In genomic region chr2:69477627-69478026, GRCh38 we compare ENCODE assay signal across 16 cellular contexts. TPM values are rescaled to one million over a fixed set of nuclear protein-coding genes. Genes with fewer than 3 reads are reported as not detected.
DNase-seq lines count a peak whose midpoint lies in the region; ATAC-seq and TF ChIP-seq lines count a peak whose summit lies in the region.
"Had no signal": no experiment of that assay in that cellular context is flagged by ENCODE, and none has a peak within 500 bp of the region (broad histone marks: within the 10 kb centered on the region; RNA-seq: fewer than 3 reads in every experiment).

No MANE protein-coding gene starts in this region.

- H3K4me3 Mint-ChIP-seq in activated naive CD4-positive, alpha-beta T cell treated with anti-CD3 and anti-CD28 coated beads for 36 hours: no peak overlapping the region
- no peak overlapping the region for H3K4me3 Mint-ChIP-seq in activated naive CD8-positive, alpha-beta T cell treated with anti-CD3 and anti-CD28 coated beads for 36 hours
- no peak overlapping the region for H3K4me3 Mint-ChIP-seq in stimulated activated naive CD8-positive, alpha-beta T cell treated with anti-CD3 and anti-CD28 coated beads, Interleukin-15, Interleukin-2, amounts not matched to agents 100 ng/mL and 50 ng/mL, for 24 hours
- H3K4me3 Mint-ChIP-seq in WTC11: no peak overlapping the region
- H3K4me3 Mint-ChIP-seq: type B pancreatic cell had no signal

- H3K4me1 ChIP-seq in HUES64 (ENCODE audit: insufficient read depth, low read length): peaks cover 6% of the 10 kb centered on the region

- no peak overlapping the region for H3K4me3 ChIP-seq in HUES64 (ENCODE audit: low read length)
- H3K4me3 ChIP-seq: stomach had no signal

- H3K27ac ChIP-seq in HUES64 (ENCODE audit: low read depth, low read length): no peak overlapping the region
- H3K27ac ChIP-seq: stomach had no signal

- H3K4me1 Mint-ChIP-seq in activated naive CD4-positive, alpha-beta T cell treated with anti-CD3 and anti-CD28 coated beads for 36 hours (ENCODE audit: low read depth): peaks cover 42% of the 10 kb centered on the region
- H3K4me1 Mint-ChIP-seq in activated naive CD8-positive, alpha-beta T cell treated with anti-CD3 and anti-CD28 coated beads for 36 hours: peaks cover 40% of the 10 kb centered on the region
- peaks cover 48% of the 10 kb centered on the region for H3K4me1 Mint-ChIP-seq in stimulated activated naive CD8-positive, alpha-beta T cell treated with anti-CD3 and anti-CD28 coated beads, Interleukin-15, Interleukin-2, amounts not matched to agents 100 ng/mL and 50 ng/mL, for 24 hours (ENCODE audit: low read depth)
- H3K4me1 Mint-ChIP-seq in WTC11: peaks cover 4% of the 10 kb centered on the region; the same call in 1 of the 2 replicates

- CTCF ChIA-PET in activated naive CD4-positive, alpha-beta T cell treated with anti-CD3 and anti-CD28 coated beads for 36 hours (lab: Charles Lee): interaction anchor here (0.6 to 1.6 kb wide), 6 partner anchors 26 to 158 kb away, joined by 3 to 5 read pairs (median 4); partner anchors contain the start of gene NFU1
- CTCF ChIA-PET in WTC11 (lab: Charles Lee): interaction anchor here (1.2 kb wide), 1 partner anchor 40 kb away, joined by 6 read pairs; the partner anchor contains the start of gene NFU1

- WGBS in HUES64: 92% methylated on average over 1 of the region's 1 CpG

- no peaks in the 10 kb centered on the region for H3K27me3 ChIP-seq in HUES64 (ENCODE audit: insufficient read depth, low read length)
- H3K27me3 ChIP-seq: stomach had no signal

- no peaks in the 10 kb centered on the region for H3K36me3 ChIP-seq in HUES64 (ENCODE audit: insufficient read depth, low read length)

- ATAC-seq in WTC11: no peak
- no peak for ATAC-seq in GM19395 (IDR thresholded peaks at IDR 0.05; ENCODE audit: unreplicated experiment)
- ATAC-seq: right cardiac atrium had no signal

- no peak for TF ChIP-seq CTCF in WTC11 (IDR thresholded peaks at IDR 0.05)

- no peaks in the 10 kb centered on the region for H3K9me3 ChIP-seq in HUES64 (ENCODE audit: insufficient read depth, low read depth, low read length)
- H3K9me3 ChIP-seq: stomach had no signal

- H3K27ac Mint-ChIP-seq in activated naive CD4-positive, alpha-beta T cell treated with anti-CD3 and anti-CD28 coated beads for 36 hours: peak overlapping the region; percentile 50
- H3K27ac Mint-ChIP-seq in activated naive CD8-positive, alpha-beta T cell treated with anti-CD3 and anti-CD28 coated beads for 36 hours: peak overlapping the region; percentile 46
- H3K27ac Mint-ChIP-seq in stimulated activated naive CD8-positive, alpha-beta T cell treated with anti-CD3 and anti-CD28 coated beads, Interleukin-15, Interleukin-2, amounts not matched to agents 100 ng/mL and 50 ng/mL, for 24 hours: peak overlapping the region; percentile 17
- no peak overlapping the region for H3K27ac Mint-ChIP-seq in WTC11
- H3K27ac Mint-ChIP-seq: type B pancreatic cell had no signal

- DNase-seq in activated naive CD4-positive, alpha-beta T cell treated with anti-CD3 and anti-CD28 coated beads for 36 hours: no peak
- no peak for DNase-seq in activated naive CD4-positive, alpha-beta T cell treated with anti-CD3 and anti-CD28 coated beads, Interleukin-2, amount 50 U/mL, for 16 hours
- DNase-seq in activated naive CD8-positive, alpha-beta T cell treated with anti-CD3 and anti-CD28 coated beads for 36 hours: no peak
- no peak for DNase-seq in WTC11 (ENCODE audit: low spot score)
- DNase-seq in NCI-H2107 (lab: John Stamatoyannopoulos, UW): no peak
- DNase-seq: activated CD8-positive, alpha-beta memory T cell treated with anti-CD3 and anti-CD28 coated beads, Interleukin-2, amount 50 U/mL, for 48 hours; NCI-H2081; NCI-H82; right cardiac atrium; stimulated activated CD4-positive, alpha-beta T cell treated with anti-CD3 and anti-CD28 coated beads, Interleukin-12 subunit alpha, Interleukin-12 subunit beta, amount 100 ng/mL, for 4 hours; stimulated activated CD4-positive, alpha-beta T cell treated with anti-CD3 and anti-CD28 coated beads, Interleukin-4, amount 100 ng/mL, for 24 hours; stomach had no signal

- intact Hi-C loops in activated naive CD4-positive, alpha-beta T cell treated with anti-CD3 and anti-CD28 coated beads for 36 hours (cut with micrococcal nuclease): loop anchor here (2.0 kb wide), 1 partner anchor 25 kb away; no protein-coding TSS in a partner anchor

- peaks cover 16% of the 10 kb centered on the region for H3K36me3 Mint-ChIP-seq in activated naive CD4-positive, alpha-beta T cell treated with anti-CD3 and anti-CD28 coated beads for 36 hours (ENCODE audit: low read depth)
- peaks cover 29% of the 10 kb centered on the region for H3K36me3 Mint-ChIP-seq in activated naive CD8-positive, alpha-beta T cell treated with anti-CD3 and anti-CD28 coated beads for 36 hours
- peaks cover 52% of the 10 kb centered on the region for H3K36me3 Mint-ChIP-seq in stimulated activated naive CD8-positive, alpha-beta T cell treated with anti-CD3 and anti-CD28 coated beads, Interleukin-15, Interleukin-2, amounts not matched to agents 100 ng/mL and 50 ng/mL, for 24 hours (ENCODE audit: low read depth)
- no peaks in the 10 kb centered on the region for H3K36me3 Mint-ChIP-seq in WTC11

- POLR2A ChIA-PET in WTC11 (lab: Charles Lee): no interaction called here

- H3K27me3 Mint-ChIP-seq in activated naive CD4-positive, alpha-beta T cell treated with anti-CD3 and anti-CD28 coated beads for 36 hours (ENCODE audit: low read depth): no peaks in the 10 kb centered on the region
- H3K27me3 Mint-ChIP-seq in activated naive CD8-positive, alpha-beta T cell treated with anti-CD3 and anti-CD28 coated beads for 36 hours: no peaks in the 10 kb centered on the region
- no peaks in the 10 kb centered on the region for H3K27me3 Mint-ChIP-seq in stimulated activated naive CD8-positive, alpha-beta T cell treated with anti-CD3 and anti-CD28 coated beads, Interleukin-15, Interleukin-2, amounts not matched to agents 100 ng/mL and 50 ng/mL, for 24 hours
- H3K27me3 Mint-ChIP-seq in WTC11 (ENCODE audit: low read depth): no peaks in the 10 kb centered on the region
- H3K27me3 Mint-ChIP-seq: type B pancreatic cell had no signal

- peak overlapping the region; percentile 30; the same call in 1 of the 2 replicates for H3K9ac ChIP-seq in HUES64 (ENCODE audit: low read depth, low read length)

- H3K9me3 Mint-ChIP-seq in activated naive CD4-positive, alpha-beta T cell treated with anti-CD3 and anti-CD28 coated beads for 36 hours: no peaks in the 10 kb centered on the region
- H3K9me3 Mint-ChIP-seq in activated naive CD8-positive, alpha-beta T cell treated with anti-CD3 and anti-CD28 coated beads for 36 hours: no peaks in the 10 kb centered on the region
- no peaks in the 10 kb centered on the region for H3K9me3 Mint-ChIP-seq in stimulated activated naive CD8-positive, alpha-beta T cell treated with anti-CD3 and anti-CD28 coated beads, Interleukin-15, Interleukin-2, amounts not matched to agents 100 ng/mL and 50 ng/mL, for 24 hours
- no peaks in the 10 kb centered on the region for H3K9me3 Mint-ChIP-seq in WTC11
- H3K9me3 Mint-ChIP-seq: type B pancreatic cell had no signal

TF ChIP-seq in WTC11, 78 proteins besides CTCF, POLR2A, EP300 and RAD21 (continues in another document):
- no peak for TF ChIP-seq CBFB (CRISPR knock-in tag; IDR thresholded peaks at IDR 0.05; ENCODE audit: low read depth)
- TF ChIP-seq ZNF138 (CRISPR knock-in tag; conservative IDR thresholded peaks at IDR 0.05): no peak
- no peak for TF ChIP-seq NR3C1 (CRISPR knock-in tag; conservative IDR thresholded peaks at IDR 0.05; ENCODE audit: low read depth)
- TF ChIP-seq ZNF532 (CRISPR knock-in tag; IDR thresholded peaks at IDR 0.05; ENCODE audit: borderline replicate concordance): no peak
- no peak for TF ChIP-seq ZNF121 (CRISPR knock-in tag; IDR thresholded peaks at IDR 0.05)
- no peak for TF ChIP-seq JUN (CRISPR knock-in tag; IDR thresholded peaks at IDR 0.05)
- TF ChIP-seq RORB (CRISPR knock-in tag; IDR thresholded peaks at IDR 0.05): no peak

RNA-seq across cellular contexts. Expression of gene NFU1, which starts 40.4 kb away (rescaled TPM):
- 10 to 100 TPM; 35.7 to 39.3 TPM for total RNA-seq in activated naive CD4-positive, alpha-beta T cell treated with anti-CD3 and anti-CD28 coated beads for 36 hours
- polyA plus RNA-seq in HUES64 (2013, experiment 1 of 2): 31.2 TPM
- polyA plus RNA-seq in HUES64 (2013, experiment 2 of 2): 41.5 TPM
- total RNA-seq in activated naive CD8-positive, alpha-beta T cell treated with anti-CD3 and anti-CD28 coated beads for 36 hours: 10 to 100 TPM; 47.4 to 50.9 TPM
- 39.3 to 47.8 TPM (median 46.1 TPM) in 3 replicates for total RNA-seq in WTC11 (2021)
